Comparison of ENCODE assay signal across 1 cellular context in the genomic region with DNA sequence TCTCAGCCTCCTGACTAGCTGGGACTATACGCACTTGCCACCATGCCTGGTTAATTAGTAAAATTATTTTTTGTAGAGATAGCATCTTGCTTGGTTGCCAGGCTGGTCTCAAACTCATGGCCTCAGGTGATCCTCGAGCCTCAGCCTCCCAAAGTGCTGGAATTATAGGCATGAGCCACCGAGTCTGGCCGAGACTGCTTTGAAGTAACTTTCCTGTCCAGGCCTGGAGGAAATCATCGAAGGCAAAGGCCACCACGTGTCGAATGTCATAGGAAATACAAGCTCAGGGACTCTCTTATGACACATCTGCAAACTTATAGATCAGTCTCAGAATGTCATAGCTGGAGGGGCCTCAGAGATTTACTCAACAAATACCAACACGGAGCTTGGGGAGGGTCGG.
TF ChIP-seq lines count a peak whose summit lies in the region.

No MANE protein-coding gene starts in this region.

TF ChIP-seq in endothelial cell of umbilical vein, 7 proteins besides CTCF, POLR2A, EP300 and RAD21:
- TF ChIP-seq, protein P1, sequence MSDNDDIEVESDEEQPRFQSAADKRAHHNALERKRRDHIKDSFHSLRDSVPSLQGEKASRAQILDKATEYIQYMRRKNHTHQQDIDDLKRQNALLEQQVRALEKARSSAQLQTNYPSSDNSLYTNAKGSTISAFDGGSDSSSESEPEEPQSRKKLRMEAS (IDR thresholded peaks at IDR 0.05; ENCODE audit: insufficient read depth, insufficient read length): peak; percentile 61
- no peak for TF ChIP-seq MYC (IDR thresholded peaks at IDR 0.05; ENCODE audit: low read depth, low read length)
- no peak for TF ChIP-seq JUN (IDR thresholded peaks at IDR 0.05; ENCODE audit: borderline replicate concordance, insufficient read depth, insufficient read length, low read depth)
